Comparison of ENCODE assay signal across 21 cellular contexts in genomic region chr10:42969147-42969546, GRCh38.
DNase-seq lines count a peak whose midpoint lies in the region; ATAC-seq and TF ChIP-seq lines count a peak whose summit lies in the region.
"Had no signal": no experiment of that assay in that cellular context is flagged by ENCODE, and none has a peak within 500 bp of the region (broad histone marks: within the 10 kb centered on the region; RNA-seq: fewer than 3 reads in every experiment).

No MANE protein-coding gene starts in this region.

- H3K27ac ChIP-seq in endodermal cell (ENCODE audit: low read depth, low read length) (no peak overlapping the region), osteoblast (ENCODE audit: low read depth, low read length) (no peak overlapping the region)
- H3K27ac ChIP-seq: C4-2B, Peyer's patch had no signal

- POLR2A ChIA-PET in GM10248 (lab: Yijun Ruan, JAX) = no interaction called here

- no peaks in the 10 kb centered on the region for H3K4me1 Mint-ChIP-seq in activated CD8-positive, alpha-beta memory T cell treated with anti-CD3 and anti-CD28 coated beads, Interleukin-2, amount 10 ng/mL, durations not matched to agents 7 days and 5 days
- peaks cover 5% of the 10 kb centered on the region for H3K4me1 Mint-ChIP-seq in endodermal cell
- H3K4me1 Mint-ChIP-seq: CD8-positive, alpha-beta memory T cell had no signal

- no peak overlapping the region for H3K27ac Mint-ChIP-seq in activated CD8-positive, alpha-beta memory T cell treated with anti-CD3 and anti-CD28 coated beads, Interleukin-2, amount 10 ng/mL, durations not matched to agents 7 days and 5 days
- no peak overlapping the region for H3K27ac Mint-ChIP-seq in endodermal cell
- H3K27ac Mint-ChIP-seq: CD8-positive, alpha-beta memory T cell; IgD-negative memory B cell had no signal

- no peak for ATAC-seq in activated CD8-positive, alpha-beta memory T cell treated with anti-CD3 and anti-CD28 coated beads, Interleukin-2, amount 10 ng/mL, durations not matched to agents 7 days and 5 days
- ATAC-seq in HG02623 (IDR thresholded peaks at IDR 0.05; ENCODE audit: unreplicated experiment) = no peak

- H3K36me3 ChIP-seq in endodermal cell (ENCODE audit: control insufficient read depth, insufficient read depth, low read length) (no peaks in the 10 kb centered on the region), osteoblast (ENCODE audit: insufficient read depth, low read length) (no peaks in the 10 kb centered on the region)
- H3K36me3 ChIP-seq: Peyer's patch had no signal

- H3K4me3 ChIP-seq in endodermal cell (ENCODE audit: low read length) = no peak overlapping the region
- H3K4me3 ChIP-seq in osteoblast (ENCODE audit: insufficient read depth, low read length) = no peak overlapping the region
- H3K4me3 ChIP-seq: Peyer's patch had no signal

- CTCF ChIA-PET in activated CD8-positive, alpha-beta memory T cell treated with anti-CD3 and anti-CD28 coated beads, Interleukin-2, amount 10 ng/mL, durations not matched to agents 7 days and 5 days (lab: Charles Lee) = no interaction called here
- CTCF ChIA-PET in GM10248 (lab: Yijun Ruan, JAX) = no interaction called here

- no peak for TF ChIP-seq POLR2A in erythroblast (IDR thresholded peaks at IDR 0.05; ENCODE audit: low read length)

- H3K4me3 Mint-ChIP-seq in activated CD8-positive, alpha-beta memory T cell treated with anti-CD3 and anti-CD28 coated beads, Interleukin-2, amount 10 ng/mL, durations not matched to agents 7 days and 5 days = no peak overlapping the region
- no peak overlapping the region for H3K4me3 Mint-ChIP-seq in endodermal cell
- H3K4me3 Mint-ChIP-seq: CD8-positive, alpha-beta memory T cell; IgD-negative memory B cell had no signal

- TF ChIP-seq CTCF in GM10248 (IDR thresholded peaks at IDR 0.05; ENCODE audit: control extremely low read depth, extremely low read depth, low read depth, missing control alignments) (no peak), endodermal cell (conservative IDR thresholded peaks at IDR 0.05) (no peak), osteoblast (IDR thresholded peaks at IDR 0.05; ENCODE audit: extremely low read depth, low read depth, low read length) (no peak)

- H3K9me3 ChIP-seq in endodermal cell (ENCODE audit: control insufficient read depth, low read length) (no peaks in the 10 kb centered on the region), osteoblast (ENCODE audit: low read depth, low read length) (no peaks in the 10 kb centered on the region)
- H3K9me3 ChIP-seq: Peyer's patch had no signal

- H3K4me1 ChIP-seq in endodermal cell (ENCODE audit: control insufficient read depth, insufficient read depth, low read length) = no peaks in the 10 kb centered on the region
- H3K4me1 ChIP-seq in osteoblast (ENCODE audit: insufficient read depth, low read length) = no peaks in the 10 kb centered on the region
- H3K4me1 ChIP-seq: Peyer's patch had no signal

- H3K36me3 Mint-ChIP-seq in activated CD8-positive, alpha-beta memory T cell treated with anti-CD3 and anti-CD28 coated beads, Interleukin-2, amount 10 ng/mL, durations not matched to agents 7 days and 5 days = no peaks in the 10 kb centered on the region
- no peaks in the 10 kb centered on the region for H3K36me3 Mint-ChIP-seq in endodermal cell (ENCODE audit: low read depth)
- H3K36me3 Mint-ChIP-seq: CD8-positive, alpha-beta memory T cell; IgD-negative memory B cell had no signal

- H2AFZ ChIP-seq in osteoblast (ENCODE audit: low read length) = no peak overlapping the region

- no peak overlapping the region for H3K9ac ChIP-seq in endodermal cell (ENCODE audit: extremely low read depth, low read length, poor library complexity, severe bottlenecking)

- no peaks in the 10 kb centered on the region for H3K9me3 Mint-ChIP-seq in activated CD8-positive, alpha-beta memory T cell treated with anti-CD3 and anti-CD28 coated beads, Interleukin-2, amount 10 ng/mL, durations not matched to agents 7 days and 5 days (ENCODE audit: low read depth)
- H3K9me3 Mint-ChIP-seq in endodermal cell = no peaks in the 10 kb centered on the region
- H3K9me3 Mint-ChIP-seq: CD8-positive, alpha-beta memory T cell; IgD-negative memory B cell had no signal

- DNase-seq in activated CD8-positive, alpha-beta memory T cell treated with anti-CD3 and anti-CD28 coated beads, Interleukin-2, amount 10 ng/mL, durations not matched to agents 7 days and 5 days = peak; percentile 21
- no peak for DNase-seq in activated CD8-positive, alpha-beta memory T cell treated with anti-CD3 and anti-CD28 coated beads, Interleukin-2, amount 50 U/mL, for 48 hours
- DNase-seq in GM10248 (ENCODE audit: extremely low spot score) (peak; percentile 2), endodermal cell (peak; percentile 23), osteoblast (ENCODE audit: insufficient read length, low spot score, missing footprints) (peak; percentile 42), cerebellar cortex (ENCODE audit: low spot score) (no peak), erythroblast (lab: John Stamatoyannopoulos, UW) (no peak)
- DNase-seq: AML-193; Calu3; CD8-positive, alpha-beta memory T cell; DMS153; GOT3; NCI-H1105; NCI-H146; NCI-H2029 treated with DMSO at 0.1 percent for 48 hours; NCI-H526; Peyer's patch; SHP77 had no signal

- no peaks in the 10 kb centered on the region for H3K27me3 ChIP-seq in endodermal cell (ENCODE audit: control insufficient read depth, insufficient read depth, low read length, poor library complexity, severe bottlenecking)
- H3K27me3 ChIP-seq in osteoblast (ENCODE audit: insufficient read depth, low read length) = no peaks in the 10 kb centered on the region
- H3K27me3 ChIP-seq: Peyer's patch had no signal

- no peaks in the 10 kb centered on the region for H4K20me1 ChIP-seq in osteoblast (ENCODE audit: insufficient read depth, low read length)

- H3K4me2 ChIP-seq in osteoblast (ENCODE audit: insufficient read depth, low read length) = no peak overlapping the region

- H3K79me2 ChIP-seq in osteoblast (ENCODE audit: insufficient read depth, low read length) = no peaks in the 10 kb centered on the region

- H3K27me3 Mint-ChIP-seq in activated CD8-positive, alpha-beta memory T cell treated with anti-CD3 and anti-CD28 coated beads, Interleukin-2, amount 10 ng/mL, durations not matched to agents 7 days and 5 days = peaks cover 17% of the 10 kb centered on the region
- H3K27me3 Mint-ChIP-seq in endodermal cell (ENCODE audit: insufficient read depth) = no peaks in the 10 kb centered on the region

- 60 to 80% methylated on average over 1 to 3 of the region's 3 CpGs for WGBS in endodermal cell (ENCODE audit: insufficient coverage in 1 of 2, insufficient read length in 1 of 2), 2 experiments

Comparison
In these comparisons a context has a peak if more than half of its experiments do, and no peak if none do; other contexts are left out.
1. DNase-seq: peak in activated CD8-positive, alpha-beta memory T cell treated with anti-CD3 and anti-CD28 coated beads, Interleukin-2, amount 10 ng/mL, durations not matched to agents 7 days and 5 days (single experiment), GM10248 (single experiment), endodermal cell (single experiment) and osteoblast (single experiment); none in activated CD8-positive, alpha-beta memory T cell treated with anti-CD3 and anti-CD28 coated beads, Interleukin-2, amount 50 U/mL, for 48 hours (single experiment), cerebellar cortex (single experiment) and erythroblast (0 of 2).